Comparison of ENCODE assay signal across 14 cellular contexts in the genomic region with DNA sequence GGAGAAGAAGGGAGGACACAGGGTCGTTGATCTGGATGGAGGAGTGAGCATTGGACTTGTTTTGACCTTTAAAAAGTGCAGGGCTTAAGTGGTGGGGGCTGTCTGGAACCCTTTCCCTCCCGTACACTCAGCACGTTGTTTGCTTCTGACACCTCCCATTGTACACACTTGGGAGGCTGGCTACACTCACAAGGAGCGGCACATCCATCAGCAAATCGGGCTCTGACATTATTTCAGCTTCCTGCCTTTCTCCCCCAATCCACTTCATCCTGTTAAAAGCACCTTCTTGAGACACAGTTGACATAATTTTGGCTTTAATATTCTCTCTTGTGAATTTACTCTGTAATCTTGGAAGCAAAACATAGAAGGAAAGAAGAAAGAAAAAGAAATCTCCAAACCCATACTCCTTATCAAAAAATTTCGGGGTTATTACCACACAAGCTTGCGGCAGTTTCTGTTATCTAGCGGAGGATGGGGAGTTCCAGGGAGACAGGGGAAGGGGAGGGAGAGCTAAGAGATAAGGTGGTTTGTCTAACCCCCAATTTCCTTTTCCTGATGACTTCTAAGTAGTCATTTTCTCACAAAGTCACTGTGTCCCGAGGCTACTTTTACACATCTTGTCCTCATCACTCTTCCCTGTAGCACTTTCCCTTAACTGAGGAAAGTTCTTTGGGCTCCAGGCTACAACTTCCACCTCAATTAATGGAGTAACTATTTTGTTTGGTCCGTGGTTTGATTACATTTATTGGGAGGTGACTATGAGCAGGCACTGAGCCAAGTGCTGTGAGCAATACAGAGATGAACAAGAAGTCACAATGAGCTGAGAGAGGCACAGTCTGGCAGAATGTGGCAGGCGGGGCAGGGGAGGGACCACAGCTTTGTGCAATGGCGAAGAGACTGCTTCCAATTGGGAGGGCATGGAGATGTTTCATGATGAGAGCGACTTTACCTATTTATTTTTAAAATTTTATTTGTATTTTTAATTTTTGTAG.
DNase-seq lines count a peak whose midpoint lies in the region; ATAC-seq and TF ChIP-seq lines count a peak whose summit lies in the region.
"Had no signal": no experiment of that assay in that cellular context is flagged by ENCODE, and none has a peak within 500 bp of the region (broad histone marks: within the 10 kb centered on the region; RNA-seq: fewer than 3 reads in every experiment).

No MANE protein-coding gene starts in this region.

- TF ChIP-seq CTCF in heart left ventricle (IDR thresholded peaks at IDR 0.05) (no peak), hepatocyte (IDR thresholded peaks at IDR 0.05; ENCODE audit: poor library complexity) (no peak)

- DNase-seq in right cardiac atrium (peak in 2 of 3 donors; percentile 12 to 33), heart left ventricle (no peak), RKO (ENCODE audit: low spot score) (peak; percentile 8), hepatocyte (ENCODE audit: low spot score) (no peak), posterior cingulate gyrus (no peak), NCI-H2107 (lab: John Stamatoyannopoulos, UW) (no peak)
- DNase-seq: GM23248; NCI-H1417; NCI-H510A; PC-3; stimulated activated CD4-positive, alpha-beta T cell treated with anti-CD3 and anti-CD28 coated beads, Interleukin-2, amount 100 ng/mL, for 24 hours; tibial artery had no signal

- no peak overlapping the region for H3K4me3 ChIP-seq in right cardiac atrium (ENCODE audit: low read length)
- H3K4me3 ChIP-seq in heart left ventricle: no peak overlapping the region
- no peak overlapping the region for H3K4me3 ChIP-seq in hepatocyte
- H3K4me3 ChIP-seq: GM23248, tibial artery had no signal

- no peaks in the 10 kb centered on the region for H3K79me2 ChIP-seq in hepatocyte

- H3K27ac ChIP-seq in right cardiac atrium (ENCODE audit: low read length) (no peak overlapping the region), heart left ventricle (no peak overlapping the region), hepatocyte (no peak overlapping the region)
- H3K27ac ChIP-seq: GM23248, tibial artery had no signal

- intact Hi-C loops in right cardiac atrium (cut with DNase I) (no loop called here), heart left ventricle (cut with DNase I) (no loop called here), posterior cingulate gyrus (cut with DNase I) (no loop called here)

- no peaks in the 10 kb centered on the region for H4K20me1 ChIP-seq in hepatocyte (ENCODE audit: insufficient read depth, poor library complexity, severe bottlenecking)

- WGBS in right cardiac atrium: 29% methylated on average over 13 of the region's 13 CpGs
- 33 to 46% (median 40%) methylated on average over 13 of the region's 13 CpGs for WGBS in heart left ventricle, 4 donors
- 50% methylated on average over 13 of the region's 13 CpGs for WGBS in hepatocyte (ENCODE audit: low lambda C conversion rate, missing lambda C conversion rate)

- no peaks in the 10 kb centered on the region for H3K36me3 ChIP-seq in heart left ventricle
- H3K36me3 ChIP-seq in hepatocyte (replicated peaks; ENCODE audit: insufficient read depth, low read depth): no peaks in the 10 kb centered on the region
- H3K36me3 ChIP-seq: tibial artery had no signal

- no peak for TF ChIP-seq POLR2A in heart left ventricle (IDR thresholded peaks at IDR 0.05)

- H3K4me1 ChIP-seq in right cardiac atrium (ENCODE audit: control insufficient read depth, insufficient read depth, low read length) (no peaks in the 10 kb centered on the region), heart left ventricle (peaks cover 0 to 4% (median 0%) of the 10 kb centered on the region in 12 donors), hepatocyte (ENCODE audit: insufficient read depth) (no peaks in the 10 kb centered on the region)
- H3K4me1 ChIP-seq: tibial artery had no signal

- no peaks in the 10 kb centered on the region for H3K9me2 ChIP-seq in hepatocyte (replicated peaks; ENCODE audit: insufficient read depth)

- H3K9me3 ChIP-seq in right cardiac atrium (ENCODE audit: control insufficient read depth, low read length) (no peaks in the 10 kb centered on the region), heart left ventricle (no peaks in the 10 kb centered on the region), hepatocyte (ENCODE audit: low read depth) (no peaks in the 10 kb centered on the region)
- H3K9me3 ChIP-seq: tibial artery had no signal

- H3K27me3 ChIP-seq in right cardiac atrium (ENCODE audit: control insufficient read depth, insufficient read depth) (no peaks in the 10 kb centered on the region), heart left ventricle (peaks cover 0 to 9% (median 0%) of the 10 kb centered on the region in 9 donors), hepatocyte (no peaks in the 10 kb centered on the region)
- H3K27me3 ChIP-seq: tibial artery had no signal

- H3K4me2 ChIP-seq in hepatocyte: peak overlapping the region; percentile 52

- peak overlapping the region; percentile 39 for H2AFZ ChIP-seq in hepatocyte
- H2AFZ ChIP-seq: GM23248 had no signal

- ATAC-seq in right cardiac atrium (no peak), heart left ventricle (no peak), HG03432 (IDR thresholded peaks at IDR 0.05; ENCODE audit: unreplicated experiment) (no peak), HG03457 (IDR thresholded peaks at IDR 0.05; ENCODE audit: unreplicated experiment) (no peak)
- ATAC-seq: PC-3 had no signal

Comparison
In these comparisons a context has a peak if more than half of its experiments do, and no peak if none do; other contexts are left out.
1. DNase-seq: peak in right cardiac atrium (2 of 3) and RKO (single experiment); none in heart left ventricle (0 of 5), hepatocyte (single experiment), posterior cingulate gyrus (0 of 10) and NCI-H2107 (single experiment).